Comparison of ENCODE assay signal across 8 cellular contexts in genomic region chr6:43013020-43013842, GRCh38. TPM values are rescaled to one million over a fixed set of nuclear protein-coding genes. Genes with fewer than 3 reads are reported as not detected.
DNase-seq lines count a peak whose midpoint lies in the region; ATAC-seq and TF ChIP-seq lines count a peak whose summit lies in the region.

No MANE protein-coding gene starts in this region.

- H3K36me3 Mint-ChIP-seq in activated T-cell treated with anti-CD3 and anti-CD28 coated beads, Interleukin-2, amount 50 U/mL, for 72 hours (ENCODE audit: insufficient read depth in 2 of 2), result peaks cover 9 to 16% of the 10 kb centered on the region in 2 donors
- peaks cover 68% of the 10 kb centered on the region for H3K36me3 Mint-ChIP-seq in activated B cell treated with CpG ODN at 0.5 μM for 24 hours (ENCODE audit: low read depth)

- H3K36me3 ChIP-seq in heart right ventricle (peaks cover 0 to 59% (median 19%) of the 10 kb centered on the region in 9 donors), sigmoid colon (peaks cover 27 to 55% (median 40%) of the 10 kb centered on the region in 4 donors)

- peak overlapping the region; percentile 35 to 90 (median 86) for H3K27ac ChIP-seq in heart right ventricle
- H3K27ac ChIP-seq in sigmoid colon, result peak overlapping the region; percentile 83 to 86 (median 84)

- TF ChIP-seq EP300 in sigmoid colon (IDR thresholded peaks at IDR 0.05), result no peak

- peak overlapping the region; percentile 65 to 85 (median 76) for H3K4me3 ChIP-seq in heart right ventricle
- peak overlapping the region; percentile 55 to 88 (median 85) for H3K4me3 ChIP-seq in sigmoid colon

- POLR2A ChIA-PET in activated B cell treated with CpG ODN at 0.5 μM for 24 hours (lab: Charles Lee), result interaction anchor here (0.6 to 4.8 kb wide), 15 partner anchors 9 to 1221 kb away, joined by 3 to 58 read pairs (median 5); partner anchors contain the start of genes CNPY3, CUL7, CUL9 and KLC4

- H3K9me3 ChIP-seq in heart right ventricle (no peaks in the 10 kb centered on the region), sigmoid colon (no peaks in the 10 kb centered on the region)

- TF ChIP-seq CTCF in activated B cell treated with CpG ODN at 0.5 μM for 24 hours (IDR thresholded peaks at IDR 0.05), result no peak
- no peak for TF ChIP-seq CTCF in heart right ventricle (IDR thresholded peaks at IDR 0.05)
- TF ChIP-seq CTCF in sigmoid colon (IDR thresholded peaks at IDR 0.05), result no peak

- H3K4me1 ChIP-seq in heart right ventricle (peaks cover 12 to 56% (median 50%) of the 10 kb centered on the region in 9 donors), sigmoid colon (peaks cover 0 to 53% (median 42%) of the 10 kb centered on the region in 4 donors)

- no peaks in the 10 kb centered on the region for H3K9me3 Mint-ChIP-seq in activated T-cell treated with anti-CD3 and anti-CD28 coated beads, Interleukin-2, amount 50 U/mL, for 72 hours
- H3K9me3 Mint-ChIP-seq in activated B cell treated with CpG ODN at 0.5 μM for 24 hours, result no peaks in the 10 kb centered on the region

- H3K27me3 ChIP-seq in heart right ventricle (no peaks in the 10 kb centered on the region), sigmoid colon (no peaks in the 10 kb centered on the region)

- 3 to 4% methylated on average over 26 of the region's 26 CpGs for WGBS in heart right ventricle, 2 donors
- 2 to 4% methylated on average over 26 of the region's 26 CpGs for WGBS in sigmoid colon, 2 donors

- H3K4me3 Mint-ChIP-seq in activated T-cell treated with anti-CD3 and anti-CD28 coated beads, Interleukin-2, amount 50 U/mL, for 72 hours, result peak overlapping the region; percentile 94 to 99
- peak overlapping the region; percentile 97 for H3K4me3 Mint-ChIP-seq in activated B cell treated with CpG ODN at 0.5 μM for 24 hours

- CTCF ChIA-PET in activated B cell treated with CpG ODN at 0.5 μM for 24 hours (lab: Charles Lee), result interaction anchor here (1.2 kb wide), 1 partner anchor 114 kb away, joined by 3 read pairs; no protein-coding TSS in a partner anchor

- no peak for TF ChIP-seq POLR2A in sigmoid colon (IDR thresholded peaks at IDR 0.05)

- peaks cover 65% of the 10 kb centered on the region for H3K4me1 Mint-ChIP-seq in activated T-cell treated with anti-CD3 and anti-CD28 coated beads, Interleukin-2, amount 50 U/mL, for 72 hours (ENCODE audit: low read depth)
- peaks cover 57% of the 10 kb centered on the region for H3K4me1 Mint-ChIP-seq in activated B cell treated with CpG ODN at 0.5 μM for 24 hours

- no peaks in the 10 kb centered on the region for H3K27me3 Mint-ChIP-seq in activated T-cell treated with anti-CD3 and anti-CD28 coated beads, Interleukin-2, amount 50 U/mL, for 72 hours (ENCODE audit: low read depth)
- H3K27me3 Mint-ChIP-seq in activated B cell treated with CpG ODN at 0.5 μM for 24 hours, result no peaks in the 10 kb centered on the region

- ATAC-seq in activated T-cell treated with anti-CD3 and anti-CD28 coated beads, Interleukin-2, amount 50 U/mL, for 72 hours (replicated peaks in 1 of 2), result peak in 1 of 2 donors; percentile 27
- peak; percentile 1 for ATAC-seq in HG03521 (IDR thresholded peaks at IDR 0.05; ENCODE audit: unreplicated experiment)
- no peak for ATAC-seq in activated B cell treated with CpG ODN at 0.5 μM for 24 hours (ENCODE audit: low read depth)
- peak in 1 of 8 donors; percentile 0 for ATAC-seq in heart right ventricle
- ATAC-seq in HG03045 (IDR thresholded peaks at IDR 0.05; ENCODE audit: unreplicated experiment), result no peak

- peak overlapping the region; percentile 70 for H3K27ac Mint-ChIP-seq in activated T-cell treated with anti-CD3 and anti-CD28 coated beads, Interleukin-2, amount 50 U/mL, for 72 hours
- H3K27ac Mint-ChIP-seq in activated B cell treated with CpG ODN at 0.5 μM for 24 hours, result peak overlapping the region; percentile 89

- no peak for DNase-seq in activated T-cell treated with anti-CD3 and anti-CD28 coated beads, Interleukin-2, amount 50 U/mL, for 72 hours
- DNase-seq in activated T-cell treated with anti-CD3 and anti-CD28 coated beads for 4 hours (no peak), activated B cell treated with CpG ODN at 0.5 μM for 24 hours (no peak), heart right ventricle (no peak), sigmoid colon (no peak), NCI-H2227 (lab: John Stamatoyannopoulos, UW; ENCODE audit: unreplicated experiment) (no peak)

- intact Hi-C loops in activated B cell treated with CpG ODN at 0.5 μM for 24 hours (cut with micrococcal nuclease), result loop anchor here (1.0 to 10.0 kb wide), 5 partner anchors 8 to 504 kb away; partner anchors contain the start of genes POLR1C, PPP2R5D, RRP36 and UBR2
- intact Hi-C loops in heart right ventricle (cut with DNase I), result loop anchor here in 4 of 10 donors (1.0 to 5.0 kb wide), 5 partner anchors 39 to 159 kb away; partner anchors contain the start of genes KLC4 (in 2 of the 4), MRPL2 (in 2 of the 4), CUL7 (in 1 of the 4) and SRF (in 1 of the 4)
- intact Hi-C loops in sigmoid colon (cut with DNase I), result loop anchor here (2.0 to 5.0 kb wide), 4 partner anchors 28 to 130 kb away; partner anchors contain the start of gene PPP2R5D

RNA-seq across cellular contexts. Expression of gene MEA1, which starts 0.5 kb away (rescaled TPM):
- 10 to 100 TPM; 42.1 to 53.7 TPM for total RNA-seq in activated T-cell treated with anti-CD3 and anti-CD28 coated beads, Interleukin-2, amount 50 U/mL, for 72 hours
- 44.4 and 48.3 TPM in 2 replicates for total RNA-seq in activated B cell treated with CpG ODN at 0.5 μM for 24 hours
- total RNA-seq in heart right ventricle, result 10 to 100 TPM; 22.9 to 38.7 (median 28.3) TPM
- polyA plus RNA-seq in heart right ventricle, result 10 to 100 TPM; 51.9 to 74.3 TPM
- total RNA-seq in sigmoid colon, result 10 to 100 TPM; 49.0 to 91.5 (median 71.5) TPM
- polyA plus RNA-seq in sigmoid colon, result 10 to 100 TPM; 59.1 to 93.1 (median 75.1) TPM

RNA-seq across cellular contexts. Expression of gene KLHDC3, which starts 0.8 kb away (rescaled TPM):
- total RNA-seq in activated T-cell treated with anti-CD3 and anti-CD28 coated beads, Interleukin-2, amount 50 U/mL, for 72 hours, result 10 to 100 TPM; 62.5 to 68.9 TPM
- total RNA-seq in activated B cell treated with CpG ODN at 0.5 μM for 24 hours (36.4 and 36.7 TPM in 2 replicates), heart right ventricle (100 to 1,000 TPM in 4 of 10 donors, 10 to 100 TPM in 6; 78.2 to 165 (median 92.0) TPM), sigmoid colon (100 to 1,000 TPM in 3 of 4 donors, 10 to 100 TPM in 1; 68.4 to 158 (median 105) TPM)
- polyA plus RNA-seq in heart right ventricle (100 to 1,000 TPM in 1 of 2 donors, 10 to 100 TPM in 1; 80.2 to 160 TPM), sigmoid colon (10 to 100 TPM; 64.3 to 69.7 (median 69.1) TPM)

RNA-seq across cellular contexts. Expression of gene RRP36, which starts 8.2 kb away (rescaled TPM):
- 10 to 100 TPM; 43.4 to 54.2 TPM for total RNA-seq in activated T-cell treated with anti-CD3 and anti-CD28 coated beads, Interleukin-2, amount 50 U/mL, for 72 hours
- total RNA-seq in activated B cell treated with CpG ODN at 0.5 μM for 24 hours (51.7 and 53.9 TPM in 2 replicates), heart right ventricle (10 to 100 TPM; 21.4 to 35.3 (median 25.6) TPM), sigmoid colon (10 to 100 TPM; 40.5 to 46.6 (median 43.3) TPM)
- polyA plus RNA-seq in heart right ventricle (10 to 100 TPM; 19.4 to 43.6 TPM), sigmoid colon (10 to 100 TPM; 24.6 to 50.8 (median 27.3) TPM)

RNA-seq across cellular contexts. Expression of gene PPP2R5D, which starts 28.9 kb away (rescaled TPM):
- 10 to 100 TPM; 51.3 to 60.5 TPM for total RNA-seq in activated T-cell treated with anti-CD3 and anti-CD28 coated beads, Interleukin-2, amount 50 U/mL, for 72 hours
- 26.7 and 26.8 TPM in 2 replicates for total RNA-seq in activated B cell treated with CpG ODN at 0.5 μM for 24 hours
- total RNA-seq in heart right ventricle, result 10 to 100 TPM; 28.4 to 47.1 (median 31.8) TPM
- polyA plus RNA-seq in heart right ventricle, result 10 to 100 TPM; 23.9 to 35.7 TPM
- 10 to 100 TPM; 26.7 to 41.5 (median 33.9) TPM for total RNA-seq in sigmoid colon
- 10 to 100 TPM; 29.4 to 38.8 (median 35.5) TPM for polyA plus RNA-seq in sigmoid colon

RNA-seq across cellular contexts. Expression of gene PEX6, which starts 34.2 kb away (rescaled TPM):
- total RNA-seq in activated T-cell treated with anti-CD3 and anti-CD28 coated beads, Interleukin-2, amount 50 U/mL, for 72 hours, result 10 to 100 TPM; 28.0 to 31.5 TPM
- total RNA-seq in activated B cell treated with CpG ODN at 0.5 μM for 24 hours, result 11.8 and 13.2 TPM in 2 replicates
- total RNA-seq in heart right ventricle, result 10 to 100 TPM; 11.2 to 32.6 (median 17.2) TPM
- 10 to 100 TPM in 1 of 2 donors, 1 to 10 TPM in 1; 9.1 to 16.9 TPM for polyA plus RNA-seq in heart right ventricle
- total RNA-seq in sigmoid colon, result 10 to 100 TPM; 10.2 to 19.1 (median 18.2) TPM
- polyA plus RNA-seq in sigmoid colon, result 10 to 100 TPM; 12.6 to 21.5 (median 14.0) TPM
